12 cellular contexts compared by ENCODE assay signal in the genomic region with DNA sequence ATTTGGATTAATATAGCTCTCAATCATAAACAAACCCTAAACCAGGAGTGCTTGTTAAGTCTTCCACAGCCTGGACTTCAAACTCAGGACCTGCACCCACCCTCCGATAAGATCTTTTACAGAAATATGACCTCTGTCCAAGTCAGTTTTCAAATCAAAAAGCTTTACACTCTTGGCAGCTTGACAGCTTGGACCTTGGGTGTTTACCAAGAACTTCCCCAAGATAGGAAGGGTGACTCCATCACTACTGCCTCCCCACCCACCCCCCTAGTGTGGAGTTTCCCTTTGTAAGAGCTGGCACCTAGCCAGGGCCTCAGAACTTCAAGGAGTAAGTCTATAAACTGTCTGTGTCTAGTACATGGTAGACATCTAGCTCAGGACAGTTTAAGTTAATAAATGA. TPM values are rescaled to one million over a fixed set of nuclear protein-coding genes. Genes with fewer than 3 reads are reported as not detected.
DNase-seq lines count a peak whose midpoint lies in the region; ATAC-seq and TF ChIP-seq lines count a peak whose summit lies in the region.
"Had no signal": no experiment of that assay in that cellular context is flagged by ENCODE, and none has a peak within 500 bp of the region (broad histone marks: within the 10 kb centered on the region; RNA-seq: fewer than 3 reads in every experiment).

No MANE protein-coding gene starts in this region.

- H3K36me3 Mint-ChIP-seq in activated T-helper 1 cell treated with anti-CD3 and anti-CD28 coated beads, Interleukin-12 subunit alpha, Interleukin-12 subunit beta, Interleukin-2, Interleukin-4 antibody, amounts not matched to agents 30 ng/mL and 10 ng/mL and 1 ng/mL, durations not matched to agents 14 hours and 24 hours and 36 hours (ENCODE audit: low read depth): no peaks in the 10 kb centered on the region

- peak overlapping the region; percentile 64 to 98 (median 82) for H3K27ac ChIP-seq in upper lobe of left lung

- H3K27me3 ChIP-seq in upper lobe of left lung: no peaks in the 10 kb centered on the region

- H3K4me3 ChIP-seq in cardiac fibroblast (replicated peaks in 1 of 2; ENCODE audit: low read depth in 2 of 2, low read length in 2 of 2): no peak overlapping the region
- no peak overlapping the region for H3K4me3 ChIP-seq in upper lobe of left lung
- H3K4me3 ChIP-seq: GM12878 had no signal

- peaks cover 20% of the 10 kb centered on the region for H3K27me3 Mint-ChIP-seq in activated T-helper 1 cell treated with anti-CD3 and anti-CD28 coated beads, Interleukin-12 subunit alpha, Interleukin-12 subunit beta, Interleukin-2, Interleukin-4 antibody, amounts not matched to agents 30 ng/mL and 10 ng/mL and 1 ng/mL, durations not matched to agents 14 hours and 24 hours and 36 hours (ENCODE audit: insufficient read depth)
- H3K27me3 Mint-ChIP-seq: brain, memory B cell had no signal

- WGBS in upper lobe of left lung, 2 donors: 15 to 27% methylated on average over 1 of the region's 1 CpG

- DNase-seq in M059J (ENCODE audit: low read depth): peak; percentile 97
- peak; percentile 92 to 96 for DNase-seq in cardiac fibroblast (ENCODE audit: low read depth in 2 of 2)
- DNase-seq in left kidney (ENCODE audit: low read depth, low spot score): peak; percentile 46
- peak in 1 of 2 donors; percentile 85 for DNase-seq in upper lobe of left lung
- DNase-seq in activated T-helper 1 cell treated with anti-CD3 and anti-CD28 coated beads, Interleukin-12 subunit alpha, Interleukin-12 subunit beta, Interleukin-2, Interleukin-4 antibody, amounts not matched to agents 30 ng/mL and 10 ng/mL and 1 ng/mL, durations not matched to agents 14 hours and 24 hours and 36 hours (ENCODE audit: low spot score): no peak
- DNase-seq: NCI-H2029, T-helper 9 cell had no signal

- H3K27ac Mint-ChIP-seq in activated T-helper 1 cell treated with anti-CD3 and anti-CD28 coated beads, Interleukin-12 subunit alpha, Interleukin-12 subunit beta, Interleukin-2, Interleukin-4 antibody, amounts not matched to agents 30 ng/mL and 10 ng/mL and 1 ng/mL, durations not matched to agents 14 hours and 24 hours and 36 hours: no peak overlapping the region
- H3K27ac Mint-ChIP-seq: memory B cell had no signal

- TF ChIP-seq CTCF in cardiac fibroblast (IDR thresholded peaks at IDR 0.05; ENCODE audit: low read depth, low read length): no peak
- TF ChIP-seq CTCF in upper lobe of left lung (IDR thresholded peaks at IDR 0.05): no peak

- H3K4me1 Mint-ChIP-seq in activated T-helper 1 cell treated with anti-CD3 and anti-CD28 coated beads, Interleukin-12 subunit alpha, Interleukin-12 subunit beta, Interleukin-2, Interleukin-4 antibody, amounts not matched to agents 30 ng/mL and 10 ng/mL and 1 ng/mL, durations not matched to agents 14 hours and 24 hours and 36 hours (ENCODE audit: low read depth): no peaks in the 10 kb centered on the region

- no peaks in the 10 kb centered on the region for H3K9me3 ChIP-seq in upper lobe of left lung

- ATAC-seq in upper lobe of left lung (ENCODE audit: low FRiP score in 2 of 2): peak; percentile 17 to 69
- no peak for ATAC-seq in GM18868 (IDR thresholded peaks at IDR 0.05; ENCODE audit: unreplicated experiment)
- no peak for ATAC-seq in GM21576 (IDR thresholded peaks at IDR 0.05; ENCODE audit: unreplicated experiment)
- ATAC-seq: GM12878 had no signal

- peaks cover 0 to 26% (median 2%) of the 10 kb centered on the region in 4 donors for H3K36me3 ChIP-seq in upper lobe of left lung

- H3K4me3 Mint-ChIP-seq in activated T-helper 1 cell treated with anti-CD3 and anti-CD28 coated beads, Interleukin-12 subunit alpha, Interleukin-12 subunit beta, Interleukin-2, Interleukin-4 antibody, amounts not matched to agents 30 ng/mL and 10 ng/mL and 1 ng/mL, durations not matched to agents 14 hours and 24 hours and 36 hours: no peak overlapping the region
- H3K4me3 Mint-ChIP-seq: brain, memory B cell had no signal

- peak in 1 of 4 donors; percentile 56 for TF ChIP-seq EP300 in upper lobe of left lung (IDR thresholded peaks at IDR 0.05)

- H3K9me3 Mint-ChIP-seq in activated T-helper 1 cell treated with anti-CD3 and anti-CD28 coated beads, Interleukin-12 subunit alpha, Interleukin-12 subunit beta, Interleukin-2, Interleukin-4 antibody, amounts not matched to agents 30 ng/mL and 10 ng/mL and 1 ng/mL, durations not matched to agents 14 hours and 24 hours and 36 hours: no peaks in the 10 kb centered on the region
- H3K9me3 Mint-ChIP-seq: brain, memory B cell had no signal

- no peak for TF ChIP-seq POLR2A in upper lobe of left lung (IDR thresholded peaks at IDR 0.05)

- peaks cover 73 to 87% (median 80%) of the 10 kb centered on the region in 4 donors for H3K4me1 ChIP-seq in upper lobe of left lung

- intact Hi-C loops in activated T-helper 1 cell treated with anti-CD3 and anti-CD28 coated beads, Interleukin-12 subunit alpha, Interleukin-12 subunit beta, Interleukin-2, Interleukin-4 antibody, amounts not matched to agents 30 ng/mL and 10 ng/mL and 1 ng/mL, durations not matched to agents 14 hours and 24 hours and 36 hours (cut with micrococcal nuclease): no loop called here

RNA-seq across cellular contexts. Expression of a gene that starts 9.6 kb away (rescaled TPM):
- 52.4 and 72.2 TPM in 2 replicates for total RNA-seq in M059J (2014; rRNA removed; shearing (Covaris generic))
- 10 to 100 TPM; 26.3 to 48.8 (median 31.9) TPM for total RNA-seq in upper lobe of left lung
- 0.29 and 1.1 TPM in 2 replicates for total RNA-seq in activated T-helper 1 cell treated with anti-CD3 and anti-CD28 coated beads, Interleukin-12 subunit alpha, Interleukin-12 subunit beta, Interleukin-2, Interleukin-4 antibody, amounts not matched to agents 30 ng/mL and 10 ng/mL and 1 ng/mL, durations not matched to agents 14 hours and 24 hours and 36 hours

Comparison
In these comparisons a context has a peak if more than half of its experiments do, and no peak if none do; other contexts are left out.
1. ATAC-seq: peak in upper lobe of left lung (2 of 2); none in GM18868 (single experiment) and GM21576 (single experiment).
2. RNA of a gene that starts 9.6 kb away (total RNA-seq): 52.4 to 72.2 TPM in M059J and 26.3 to 48.8 TPM in upper lobe of left lung; 0.29 to 1.1 TPM in activated T-helper 1 cell treated with anti-CD3 and anti-CD28 coated beads, Interleukin-12 subunit alpha, Interleukin-12 subunit beta, Interleukin-2, Interleukin-4 antibody, amounts not matched to agents 30 ng/mL and 10 ng/mL and 1 ng/mL, durations not matched to agents 14 hours and 24 hours and 36 hours; every median in the first group is over 10 times any median in the second.